In the genomic region with DNA sequence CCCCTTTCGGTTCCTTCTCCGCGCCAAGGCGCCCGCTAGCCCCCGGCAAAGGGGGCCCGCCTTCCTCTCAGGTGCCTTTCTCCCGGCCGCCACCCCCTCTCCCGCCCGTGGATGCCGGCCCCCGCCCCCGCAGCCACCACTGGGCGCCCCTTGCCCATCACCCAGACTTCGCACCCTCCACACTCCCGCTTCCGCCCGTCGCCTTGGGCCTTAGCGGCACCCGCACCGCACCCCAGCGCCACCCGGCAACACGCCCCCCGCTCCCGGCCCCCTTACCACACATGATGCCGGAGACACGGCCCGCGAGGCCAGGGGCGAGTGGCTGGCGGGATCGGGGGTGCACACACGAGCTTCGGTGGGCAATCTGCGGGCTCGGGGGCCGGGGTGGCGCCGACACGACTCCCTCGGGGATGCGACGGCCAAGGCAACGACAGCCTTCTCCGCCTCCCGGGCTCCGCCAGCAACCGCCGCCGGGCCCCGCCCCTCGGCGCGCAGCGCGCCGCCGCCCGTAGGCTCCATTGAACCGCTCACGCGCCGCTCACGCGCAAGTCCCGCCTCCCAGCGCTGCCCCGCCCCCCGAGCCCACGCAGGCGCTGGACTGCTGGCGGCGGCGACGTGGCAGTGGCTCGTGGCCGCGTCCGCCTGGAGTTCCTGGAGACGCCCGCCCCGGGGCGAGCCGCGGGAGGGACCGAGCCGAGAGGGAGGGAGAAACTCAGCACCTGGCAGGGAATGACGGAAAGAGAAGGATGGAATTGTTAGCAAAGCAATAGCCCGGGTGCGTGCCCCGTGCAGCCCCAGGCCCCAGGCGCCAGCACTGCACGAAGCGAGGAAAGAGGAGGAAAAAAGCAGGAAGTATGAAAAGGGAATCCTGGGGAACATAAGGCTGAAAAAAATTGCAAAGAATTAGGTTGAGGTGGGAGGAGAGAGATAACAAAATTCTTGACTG, we compare ENCODE assay signal across 1 cellular context.
TF ChIP-seq lines count a peak whose summit lies in the region.

A gene (minus strand): TSS at position 439 of the 946 bp plus-strand sequence. CDS start 156 bp downstream, at position 283.

TF ChIP-seq in GM12878, 131 proteins besides CTCF, POLR2A, EP300 and RAD21 (continued from another document and continues in another):
- TF ChIP-seq, protein P1, sequence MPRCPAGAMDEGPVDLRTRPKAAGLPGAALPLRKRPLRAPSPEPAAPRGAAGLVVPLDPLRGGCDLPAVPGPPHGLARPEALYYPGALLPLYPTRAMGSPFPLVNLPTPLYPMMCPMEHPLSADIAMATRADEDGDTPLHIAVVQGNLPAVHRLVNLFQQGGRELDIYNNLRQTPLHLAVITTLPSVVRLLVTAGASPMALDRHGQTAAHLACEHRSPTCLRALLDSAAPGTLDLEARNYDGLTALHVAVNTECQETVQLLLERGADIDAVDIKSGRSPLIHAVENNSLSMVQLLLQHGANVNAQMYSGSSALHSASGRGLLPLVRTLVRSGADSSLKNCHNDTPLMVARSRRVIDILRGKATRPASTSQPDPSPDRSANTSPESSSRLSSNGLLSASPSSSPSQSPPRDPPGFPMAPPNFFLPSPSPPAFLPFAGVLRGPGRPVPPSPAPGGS (IDR thresholded peaks at IDR 0.05; ENCODE audit: borderline replicate concordance, insufficient read depth, low read depth, low read length, poor library complexity, severe bottlenecking) = no peak
- TF ChIP-seq GATAD2B (conservative IDR thresholded peaks at IDR 0.05; ENCODE audit: low read depth) (peak; percentile 90), SMARCA5 (IDR thresholded peaks at IDR 0.05) (peak; percentile 93; the same call in 1 of the 2 replicates), CREB1 (IDR thresholded peaks at IDR 0.05; ENCODE audit: low read depth) (peak; percentile 40; the same call in 1 of the 2 replicates), SPI1 (IDR thresholded peaks at IDR 0.05; ENCODE audit: borderline replicate concordance, insufficient read depth, low read depth, low read length) (0 out of 2 replicates have a peak, but pooled peaks have one; percentile 14), RELA (IDR thresholded peaks at IDR 0.05; ENCODE audit: borderline replicate concordance, partially characterized antibody) (peak; percentile 63), GABPA (IDR thresholded peaks at IDR 0.05; ENCODE audit: low read depth) (no peak), TCF7 (IDR thresholded peaks at IDR 0.05; ENCODE audit: borderline replicate concordance) (no peak), SMAD1 (IDR thresholded peaks at IDR 0.05; ENCODE audit: low read depth, partially characterized antibody) (peak; percentile 68), CHD1 (IDR thresholded peaks at IDR 0.05; ENCODE audit: low read depth, low read length) (peak; percentile 19; the same call in 1 of the 2 replicates), TCF12 (IDR thresholded peaks at IDR 0.05; ENCODE audit: low read depth, low read length) (0 out of 2 replicates have a peak, but pooled peaks have one; percentile 11), MXI1 (IDR thresholded peaks at IDR 0.05; ENCODE audit: low read depth, low read length) (peak; percentile 65), RUNX3 (IDR thresholded peaks at IDR 0.05; ENCODE audit: low read length) (peak; percentile 10; the same call in 1 of the 2 replicates), RB1 (IDR thresholded peaks at IDR 0.05; ENCODE audit: borderline replicate concordance) (0 out of 2 replicates have a peak, but pooled peaks have one; percentile 80), RCOR1 (conservative IDR thresholded peaks at IDR 0.05; ENCODE audit: low read depth, low read length) (0 out of 2 replicates have a peak, but pooled peaks have one; percentile 79), CREM (IDR thresholded peaks at IDR 0.05; ENCODE audit: low read depth) (0 out of 2 replicates have a peak, but pooled peaks have one; percentile 49), TBL1XR1 (IDR thresholded peaks at IDR 0.05; ENCODE audit: low read depth, low read length) (0 out of 2 replicates have a peak, but pooled peaks have one; percentile 44), NRF1 (conservative IDR thresholded peaks at IDR 0.05; ENCODE audit: low read depth, low read length) (peak; percentile 80), PML (IDR thresholded peaks at IDR 0.05; ENCODE audit: low read length) (peak; percentile 86; the same call in 1 of the 2 replicates), POLR2AphosphoS5 (IDR thresholded peaks at IDR 0.05; ENCODE audit: low read length) (peak; percentile 65; the same call in 1 of the 2 replicates), LARP7 (IDR thresholded peaks at IDR 0.05) (peak; percentile 98), CBFB (IDR thresholded peaks at IDR 0.05; ENCODE audit: low read depth) (no peak), RFX5 (IDR thresholded peaks at IDR 0.05; ENCODE audit: low read depth, low read length) (no peak), TCF3 (IDR thresholded peaks at IDR 0.05; ENCODE audit: borderline replicate concordance, insufficient read depth, low read depth, low read length) (no peak), SUZ12 (IDR thresholded peaks at IDR 0.05; ENCODE audit: unreplicated experiment) (no peak), CHD2 (IDR thresholded peaks at IDR 0.05; ENCODE audit: borderline replicate concordance, low read depth, low read length) (peak; percentile 86), TAF1 (IDR thresholded peaks at IDR 0.05; ENCODE audit: borderline replicate concordance, low read depth, low read length) (peak; percentile 78; the same call in 1 of the 2 replicates), DPF2 (IDR thresholded peaks at IDR 0.05) (peak; percentile 98), IKZF1 (conservative IDR thresholded peaks at IDR 0.05) (peak; percentile 88), POU2F2 (IDR thresholded peaks at IDR 0.05; ENCODE audit: borderline replicate concordance, low read depth, low read length) (no peak; the same call in 2 of the 3 replicates)
- TF ChIP-seq, protein P2, sequence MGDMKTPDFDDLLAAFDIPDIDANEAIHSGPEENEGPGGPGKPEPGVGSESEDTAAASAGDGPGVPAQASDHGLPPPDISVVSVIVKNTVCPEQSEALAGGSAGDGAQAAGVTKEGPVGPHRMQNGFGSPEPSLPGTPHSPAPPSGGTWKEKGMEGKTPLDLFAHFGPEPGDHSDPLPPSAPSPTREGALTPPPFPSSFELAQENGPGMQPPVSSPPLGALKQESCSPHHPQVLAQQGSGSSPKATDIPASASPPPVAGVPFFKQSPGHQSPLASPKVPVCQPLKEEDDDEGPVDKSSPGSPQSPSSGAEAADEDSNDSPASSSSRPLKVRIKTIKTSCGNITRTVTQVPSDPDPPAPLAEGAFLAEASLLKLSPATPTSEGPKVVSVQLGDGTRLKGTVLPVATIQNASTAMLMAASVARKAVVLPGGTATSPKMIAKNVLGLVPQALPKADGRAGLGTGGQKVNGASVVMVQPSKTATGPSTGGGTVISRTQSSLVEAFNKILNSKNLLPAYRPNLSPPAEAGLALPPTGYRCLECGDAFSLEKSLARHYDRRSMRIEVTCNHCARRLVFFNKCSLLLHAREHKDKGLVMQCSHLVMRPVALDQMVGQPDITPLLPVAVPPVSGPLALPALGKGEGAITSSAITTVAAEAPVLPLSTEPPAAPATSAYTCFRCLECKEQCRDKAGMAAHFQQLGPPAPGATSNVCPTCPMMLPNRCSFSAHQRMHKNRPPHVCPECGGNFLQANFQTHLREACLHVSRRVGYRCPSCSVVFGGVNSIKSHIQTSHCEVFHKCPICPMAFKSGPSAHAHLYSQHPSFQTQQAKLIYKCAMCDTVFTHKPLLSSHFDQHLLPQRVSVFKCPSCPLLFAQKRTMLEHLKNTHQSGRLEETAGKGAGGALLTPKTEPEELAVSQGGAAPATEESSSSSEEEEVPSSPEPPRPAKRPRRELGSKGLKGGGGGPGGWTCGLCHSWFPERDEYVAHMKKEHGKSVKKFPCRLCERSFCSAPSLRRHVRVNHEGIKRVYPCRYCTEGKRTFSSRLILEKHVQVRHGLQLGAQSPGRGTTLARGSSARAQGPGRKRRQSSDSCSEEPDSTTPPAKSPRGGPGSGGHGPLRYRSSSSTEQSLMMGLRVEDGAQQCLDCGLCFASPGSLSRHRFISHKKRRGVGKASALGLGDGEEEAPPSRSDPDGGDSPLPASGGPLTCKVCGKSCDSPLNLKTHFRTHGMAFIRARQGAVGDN (IDR thresholded peaks at IDR 0.05) = peak; percentile 96
- TF ChIP-seq, protein P3, sequence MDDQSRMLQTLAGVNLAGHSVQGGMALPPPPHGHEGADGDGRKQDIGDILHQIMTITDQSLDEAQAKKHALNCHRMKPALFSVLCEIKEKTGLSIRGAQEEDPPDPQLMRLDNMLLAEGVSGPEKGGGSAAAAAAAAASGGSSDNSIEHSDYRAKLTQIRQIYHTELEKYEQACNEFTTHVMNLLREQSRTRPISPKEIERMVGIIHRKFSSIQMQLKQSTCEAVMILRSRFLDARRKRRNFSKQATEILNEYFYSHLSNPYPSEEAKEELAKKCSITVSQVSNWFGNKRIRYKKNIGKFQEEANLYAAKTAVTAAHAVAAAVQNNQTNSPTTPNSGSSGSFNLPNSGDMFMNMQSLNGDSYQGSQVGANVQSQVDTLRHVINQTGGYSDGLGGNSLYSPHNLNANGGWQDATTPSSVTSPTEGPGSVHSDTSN (IDR thresholded peaks at IDR 0.05; ENCODE audit: insufficient replicate concordance, low read depth, low read length) = peak; percentile 96
- TF ChIP-seq, protein P4, sequence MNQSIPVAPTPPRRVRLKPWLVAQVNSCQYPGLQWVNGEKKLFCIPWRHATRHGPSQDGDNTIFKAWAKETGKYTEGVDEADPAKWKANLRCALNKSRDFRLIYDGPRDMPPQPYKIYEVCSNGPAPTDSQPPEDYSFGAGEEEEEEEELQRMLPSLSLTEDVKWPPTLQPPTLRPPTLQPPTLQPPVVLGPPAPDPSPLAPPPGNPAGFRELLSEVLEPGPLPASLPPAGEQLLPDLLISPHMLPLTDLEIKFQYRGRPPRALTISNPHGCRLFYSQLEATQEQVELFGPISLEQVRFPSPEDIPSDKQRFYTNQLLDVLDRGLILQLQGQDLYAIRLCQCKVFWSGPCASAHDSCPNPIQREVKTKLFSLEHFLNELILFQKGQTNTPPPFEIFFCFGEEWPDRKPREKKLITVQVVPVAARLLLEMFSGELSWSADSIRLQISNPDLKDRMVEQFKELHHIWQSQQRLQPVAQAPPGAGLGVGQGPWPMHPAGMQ (IDR thresholded peaks at IDR 0.05; ENCODE audit: borderline replicate concordance) = no peak
- TF ChIP-seq, protein P5, sequence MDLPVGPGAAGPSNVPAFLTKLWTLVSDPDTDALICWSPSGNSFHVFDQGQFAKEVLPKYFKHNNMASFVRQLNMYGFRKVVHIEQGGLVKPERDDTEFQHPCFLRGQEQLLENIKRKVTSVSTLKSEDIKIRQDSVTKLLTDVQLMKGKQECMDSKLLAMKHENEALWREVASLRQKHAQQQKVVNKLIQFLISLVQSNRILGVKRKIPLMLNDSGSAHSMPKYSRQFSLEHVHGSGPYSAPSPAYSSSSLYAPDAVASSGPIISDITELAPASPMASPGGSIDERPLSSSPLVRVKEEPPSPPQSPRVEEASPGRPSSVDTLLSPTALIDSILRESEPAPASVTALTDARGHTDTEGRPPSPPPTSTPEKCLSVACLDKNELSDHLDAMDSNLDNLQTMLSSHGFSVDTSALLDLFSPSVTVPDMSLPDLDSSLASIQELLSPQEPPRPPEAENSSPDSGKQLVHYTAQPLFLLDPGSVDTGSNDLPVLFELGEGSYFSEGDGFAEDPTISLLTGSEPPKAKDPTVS (IDR thresholded peaks at IDR 0.05; ENCODE audit: low read depth, low read length) = no peak
- TF ChIP-seq, protein P6, sequence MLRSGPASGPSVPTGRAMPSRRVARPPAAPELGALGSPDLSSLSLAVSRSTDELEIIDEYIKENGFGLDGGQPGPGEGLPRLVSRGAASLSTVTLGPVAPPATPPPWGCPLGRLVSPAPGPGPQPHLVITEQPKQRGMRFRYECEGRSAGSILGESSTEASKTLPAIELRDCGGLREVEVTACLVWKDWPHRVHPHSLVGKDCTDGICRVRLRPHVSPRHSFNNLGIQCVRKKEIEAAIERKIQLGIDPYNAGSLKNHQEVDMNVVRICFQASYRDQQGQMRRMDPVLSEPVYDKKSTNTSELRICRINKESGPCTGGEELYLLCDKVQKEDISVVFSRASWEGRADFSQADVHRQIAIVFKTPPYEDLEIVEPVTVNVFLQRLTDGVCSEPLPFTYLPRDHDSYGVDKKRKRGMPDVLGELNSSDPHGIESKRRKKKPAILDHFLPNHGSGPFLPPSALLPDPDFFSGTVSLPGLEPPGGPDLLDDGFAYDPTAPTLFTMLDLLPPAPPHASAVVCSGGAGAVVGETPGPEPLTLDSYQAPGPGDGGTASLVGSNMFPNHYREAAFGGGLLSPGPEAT (IDR thresholded peaks at IDR 0.05; ENCODE audit: low read depth) = 0 out of 2 replicates have a peak, but pooled peaks have one; percentile 15
- TF ChIP-seq, protein P7, sequence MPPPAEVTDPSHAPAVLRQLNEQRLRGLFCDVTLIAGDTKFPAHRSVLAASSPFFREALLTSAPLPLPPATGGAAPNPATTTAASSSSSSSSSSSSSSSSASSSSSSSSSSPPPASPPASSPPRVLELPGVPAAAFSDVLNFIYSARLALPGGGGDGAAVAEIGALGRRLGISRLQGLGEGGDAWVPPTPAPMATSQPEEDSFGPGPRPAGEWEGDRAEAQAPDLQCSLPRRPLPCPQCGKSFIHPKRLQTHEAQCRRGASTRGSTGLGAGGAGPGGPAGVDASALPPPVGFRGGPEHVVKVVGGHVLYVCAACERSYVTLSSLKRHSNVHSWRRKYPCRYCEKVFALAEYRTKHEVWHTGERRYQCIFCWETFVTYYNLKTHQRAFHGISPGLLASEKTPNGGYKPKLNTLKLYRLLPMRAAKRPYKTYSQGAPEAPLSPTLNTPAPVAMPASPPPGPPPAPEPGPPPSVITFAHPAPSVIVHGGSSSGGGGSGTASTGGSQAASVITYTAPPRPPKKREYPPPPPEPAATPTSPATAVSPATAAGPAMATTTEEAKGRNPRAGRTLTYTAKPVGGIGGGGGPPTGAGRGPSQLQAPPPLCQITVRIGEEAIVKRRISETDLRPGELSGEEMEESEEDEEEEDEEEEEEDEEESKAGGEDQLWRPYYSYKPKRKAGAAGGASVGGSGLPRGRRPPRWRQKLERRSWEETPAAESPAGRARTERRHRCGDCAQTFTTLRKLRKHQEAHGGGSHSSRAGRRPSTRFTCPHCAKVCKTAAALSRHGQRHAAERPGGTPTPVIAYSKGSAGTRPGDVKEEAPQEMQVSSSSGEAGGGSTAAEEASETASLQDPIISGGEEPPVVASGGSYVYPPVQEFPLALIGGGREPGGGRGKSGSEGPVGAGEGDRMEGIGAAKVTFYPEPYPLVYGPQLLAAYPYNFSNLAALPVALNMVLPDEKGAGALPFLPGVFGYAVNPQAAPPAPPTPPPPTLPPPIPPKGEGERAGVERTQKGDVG (CRISPR knock-in tag; IDR thresholded peaks at IDR 0.05) = no peak
- TF ChIP-seq, protein P8, sequence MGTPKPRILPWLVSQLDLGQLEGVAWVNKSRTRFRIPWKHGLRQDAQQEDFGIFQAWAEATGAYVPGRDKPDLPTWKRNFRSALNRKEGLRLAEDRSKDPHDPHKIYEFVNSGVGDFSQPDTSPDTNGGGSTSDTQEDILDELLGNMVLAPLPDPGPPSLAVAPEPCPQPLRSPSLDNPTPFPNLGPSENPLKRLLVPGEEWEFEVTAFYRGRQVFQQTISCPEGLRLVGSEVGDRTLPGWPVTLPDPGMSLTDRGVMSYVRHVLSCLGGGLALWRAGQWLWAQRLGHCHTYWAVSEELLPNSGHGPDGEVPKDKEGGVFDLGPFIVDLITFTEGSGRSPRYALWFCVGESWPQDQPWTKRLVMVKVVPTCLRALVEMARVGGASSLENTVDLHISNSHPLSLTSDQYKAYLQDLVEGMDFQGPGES (IDR thresholded peaks at IDR 0.05) = peak; percentile 69; the same call in 1 of the 2 replicates
- TF ChIP-seq, protein P9, sequence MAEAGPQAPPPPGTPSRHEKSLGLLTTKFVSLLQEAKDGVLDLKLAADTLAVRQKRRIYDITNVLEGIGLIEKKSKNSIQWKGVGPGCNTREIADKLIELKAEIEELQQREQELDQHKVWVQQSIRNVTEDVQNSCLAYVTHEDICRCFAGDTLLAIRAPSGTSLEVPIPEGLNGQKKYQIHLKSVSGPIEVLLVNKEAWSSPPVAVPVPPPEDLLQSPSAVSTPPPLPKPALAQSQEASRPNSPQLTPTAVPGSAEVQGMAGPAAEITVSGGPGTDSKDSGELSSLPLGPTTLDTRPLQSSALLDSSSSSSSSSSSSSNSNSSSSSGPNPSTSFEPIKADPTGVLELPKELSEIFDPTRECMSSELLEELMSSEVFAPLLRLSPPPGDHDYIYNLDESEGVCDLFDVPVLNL (IDR thresholded peaks at IDR 0.05; ENCODE audit: low read depth, low read length) = peak; percentile 39; the same call in 1 of the 2 replicates
